In genomic region chr2:206259615-206260426, GRCh38 we compare ENCODE assay signal across 14 cellular contexts. TPM values are rescaled to one million over a fixed set of nuclear protein-coding genes. Genes with fewer than 3 reads are reported as not detected.
DNase-seq lines count a peak whose midpoint lies in the region; ATAC-seq and TF ChIP-seq lines count a peak whose summit lies in the region.
"Had no signal": no experiment of that assay in that cellular context is flagged by ENCODE, and none has a peak within 500 bp of the region (broad histone marks: within the 10 kb centered on the region; RNA-seq: fewer than 3 reads in every experiment).

No MANE protein-coding gene starts in this region.

- no TSS peak for BruUV-seq in mammary epithelial cell (replicated peaks; lab: Mats Ljungman, UMichigan)

- H3K4me2 ChIP-seq in mammary epithelial cell (ENCODE audit: insufficient read depth, low read depth, low read length) = no peak overlapping the region
- H3K4me2 ChIP-seq: PC-9 had no signal

- H3K4me3 ChIP-seq in mammary epithelial cell (replicated peaks in 1 of 3; ENCODE audit: insufficient read depth in 1 of 3, low read depth in 2 of 3, low read length in 3 of 3) = no peak overlapping the region
- H3K4me3 ChIP-seq: PC-9, testis had no signal

- H3K27ac ChIP-seq in mammary epithelial cell (ENCODE audit: insufficient read depth, low read depth, low read length) = no peak overlapping the region
- H3K27ac ChIP-seq: C4-2B, foreskin keratinocyte, PC-9, testis had no signal

- no peak overlapping the region for H3K9ac ChIP-seq in mammary epithelial cell (ENCODE audit: insufficient read depth, low read length)

- intact Hi-C loops in mammary epithelial cell (cut with micrococcal nuclease) = loop anchor here (1.0 kb wide), 1 partner anchor 96 kb away; no protein-coding TSS in a partner anchor

- no peak for TF ChIP-seq CTCF in mammary epithelial cell (conservative IDR thresholded peaks at IDR 0.05 in 1 of 2, IDR thresholded peaks at IDR 0.05 in 1 of 2; ENCODE audit: extremely low read depth in 1 of 2, insufficient read depth in 1 of 2, low read depth in 1 of 2, low read length in 2 of 2)

- in situ Hi-C loops in mammary epithelial cell (cut with MboI; ENCODE audit: low sequenced_read_pairs in 2 of 2) = loop anchor here (5.0 to 10.0 kb wide), 2 partner anchors 93 to 95 kb away; no protein-coding TSS in a partner anchor

- DNase-seq in mammary epithelial cell = no peak
- no peak for DNase-seq in NCI-H187 (lab: John Stamatoyannopoulos, UW)
- no peak for DNase-seq in NCI-H774 (lab: John Stamatoyannopoulos, UW)
- DNase-seq: activated CD4-positive, alpha-beta T cell treated with anti-CD3 and anti-CD28 coated beads, Interleukin-2, amount 50 U/mL, for 1 hour; aorta; foreskin keratinocyte; PC-9; testis had no signal

- H2AFZ ChIP-seq in mammary epithelial cell (ENCODE audit: low read depth, low read length) = peak overlapping the region; percentile 58
- H2AFZ ChIP-seq: PC-9 had no signal

- dilution Hi-C loops in mammary epithelial cell (cut with HindIII; ENCODE audit: low sequenced_read_pairs) = loop anchor here (5.0 kb wide), 1 partner anchor 43 kb away; no protein-coding TSS in a partner anchor

- peaks cover 43% of the 10 kb centered on the region for H3K27me3 ChIP-seq in mammary epithelial cell (ENCODE audit: insufficient read depth, low read length)
- H3K27me3 ChIP-seq: testis had no signal

- 19% methylated on average over 10 of the region's 11 CpGs for whole genome bisulfite sequencing in mammary epithelial cell (ENCODE audit: low coverage, missing lambda C conversion rate)

- no peaks in the 10 kb centered on the region for H3K4me1 ChIP-seq in mammary epithelial cell (ENCODE audit: insufficient read depth, low read length)
- H3K4me1 ChIP-seq: foreskin keratinocyte, testis had no signal

- no peaks in the 10 kb centered on the region for H3K9me3 ChIP-seq in mammary epithelial cell (replicated peaks; ENCODE audit: insufficient read depth, low read length)
- H3K9me3 ChIP-seq: testis had no signal

- H3K36me3 ChIP-seq in mammary epithelial cell (ENCODE audit: insufficient read depth, low read length) = no peaks in the 10 kb centered on the region

- CTCF ChIA-PET in mammary epithelial cell (lab: Charles Lee; ENCODE audit: low non-redundant PET) = interaction anchor here (0.7 kb wide), 1 partner anchor 393 kb away, joined by 3 read pairs; no protein-coding TSS in a partner anchor

- ATAC-seq in GM18498 (IDR thresholded peaks at IDR 0.05; ENCODE audit: unreplicated experiment) (peak; percentile 25), GM19452 (IDR thresholded peaks at IDR 0.05; ENCODE audit: unreplicated experiment) (peak; percentile 13), HG03521 (IDR thresholded peaks at IDR 0.05; ENCODE audit: unreplicated experiment) (peak; percentile 20), GM18870 (IDR thresholded peaks at IDR 0.05; ENCODE audit: unreplicated experiment) (no peak), HG03460 (IDR thresholded peaks at IDR 0.05; ENCODE audit: unreplicated experiment) (no peak)

- H4K20me1 ChIP-seq in mammary epithelial cell (ENCODE audit: insufficient read depth, low read length) = no peaks in the 10 kb centered on the region

- H3K79me2 ChIP-seq in mammary epithelial cell (ENCODE audit: insufficient read depth, low read length) = no peaks in the 10 kb centered on the region

RNA-seq across cellular contexts. Expression of gene ZDBF2, which starts 14.6 kb away (rescaled TPM):
- 10 to 100 TPM; 11.0 to 13.3 TPM for total RNA-seq in mammary epithelial cell
- polyA plus RNA-seq in mammary epithelial cell = 1.5 TPM
- 3.7 TPM for polyA minus RNA-seq in mammary epithelial cell

Comparison
In these comparisons a context has a peak if more than half of its experiments do, and no peak if none do; other contexts are left out.
1. ATAC-seq: peak in GM18498 (single experiment), GM19452 (single experiment) and HG03521 (single experiment); none in GM18870 (single experiment) and HG03460 (single experiment).